In genomic region chr2:57842531-57842930, GRCh38 we compare ENCODE assay signal across 18 cellular contexts.
DNase-seq lines count a peak whose midpoint lies in the region; ATAC-seq and TF ChIP-seq lines count a peak whose summit lies in the region.
"Had no signal": no experiment of that assay in that cellular context is flagged by ENCODE, and none has a peak within 500 bp of the region (broad histone marks: within the 10 kb centered on the region; RNA-seq: fewer than 3 reads in every experiment).

No MANE protein-coding gene starts in this region.

- H3K27me3 Mint-ChIP-seq in activated naive CD8-positive, alpha-beta T cell treated with anti-CD3 and anti-CD28 coated beads, Interleukin-2, amount 50 U/mL, for 24 hours, result no peaks in the 10 kb centered on the region

- no peaks in the 10 kb centered on the region for H3K9me3 ChIP-seq in osteoblast (ENCODE audit: low read depth, low read length)
- H3K9me3 ChIP-seq: A549, esophagus muscularis mucosa, left ventricle myocardium inferior, psoas muscle had no signal

- H3K4me2 ChIP-seq in osteoblast (ENCODE audit: insufficient read depth, low read length), result no peak overlapping the region
- H3K4me2 ChIP-seq: A549 had no signal

- H3K9me3 Mint-ChIP-seq in activated naive CD8-positive, alpha-beta T cell treated with anti-CD3 and anti-CD28 coated beads, Interleukin-2, amount 50 U/mL, for 24 hours, result peaks cover 5% of the 10 kb centered on the region

- H3K4me3 ChIP-seq in fibroblast of mammary gland (ENCODE audit: control insufficient read depth, low read depth, low read length), result no peak overlapping the region
- H3K4me3 ChIP-seq in osteoblast (ENCODE audit: insufficient read depth, low read length), result no peak overlapping the region
- H3K4me3 ChIP-seq: A549, coronary artery, esophagus muscularis mucosa, left ventricle myocardium inferior, psoas muscle, SK-N-MC had no signal

- no peaks in the 10 kb centered on the region for H3K36me3 ChIP-seq in osteoblast (ENCODE audit: insufficient read depth, low read length)
- H3K36me3 ChIP-seq: esophagus muscularis mucosa, left ventricle myocardium inferior had no signal

- no peaks in the 10 kb centered on the region for H4K20me1 ChIP-seq in osteoblast (ENCODE audit: insufficient read depth, low read length)

- H3K4me1 ChIP-seq in osteoblast (ENCODE audit: insufficient read depth, low read length), result no peaks in the 10 kb centered on the region
- H3K4me1 ChIP-seq: A549, esophagus muscularis mucosa, left ventricle myocardium inferior, psoas muscle had no signal

- H3K27ac ChIP-seq in osteoblast (ENCODE audit: low read depth, low read length), result no peak overlapping the region
- H3K27ac ChIP-seq: A549, coronary artery, esophagus muscularis mucosa, left ventricle myocardium inferior, psoas muscle, SK-N-MC had no signal

- peaks cover 43% of the 10 kb centered on the region for H3K27me3 ChIP-seq in osteoblast (ENCODE audit: insufficient read depth, low read length)
- H3K27me3 ChIP-seq: esophagus muscularis mucosa had no signal

- no peak overlapping the region for H3K4me3 Mint-ChIP-seq in activated naive CD8-positive, alpha-beta T cell treated with anti-CD3 and anti-CD28 coated beads, Interleukin-2, amount 50 U/mL, for 24 hours
- H3K4me3 Mint-ChIP-seq: activated CD8-positive, alpha-beta T cell treated with anti-CD3 and anti-CD28 coated beads, Interleukin-2, amount 10 ng/mL, durations not matched to agents 7 days and 5 days had no signal

- H2AFZ ChIP-seq in osteoblast (ENCODE audit: low read length), result no peak overlapping the region

- H3K36me3 Mint-ChIP-seq in activated naive CD8-positive, alpha-beta T cell treated with anti-CD3 and anti-CD28 coated beads, Interleukin-2, amount 50 U/mL, for 24 hours (ENCODE audit: low read depth), result no peaks in the 10 kb centered on the region

- H3K4me1 Mint-ChIP-seq in activated naive CD8-positive, alpha-beta T cell treated with anti-CD3 and anti-CD28 coated beads, Interleukin-2, amount 50 U/mL, for 24 hours, result no peaks in the 10 kb centered on the region

- H3K27ac Mint-ChIP-seq in activated naive CD8-positive, alpha-beta T cell treated with anti-CD3 and anti-CD28 coated beads, Interleukin-2, amount 50 U/mL, for 24 hours, result no peak overlapping the region
- H3K27ac Mint-ChIP-seq: activated CD8-positive, alpha-beta T cell treated with anti-CD3 and anti-CD28 coated beads, Interleukin-2, amount 10 ng/mL, durations not matched to agents 7 days and 5 days had no signal

- no peaks in the 10 kb centered on the region for H3K79me2 ChIP-seq in osteoblast (ENCODE audit: insufficient read depth, low read length)

- in situ Hi-C loops in ACHN (cut with HindIII; ENCODE audit: low pct_ligation_motif_present, low pct_unique_long_range_greater_than_20kb, low sequenced_read_pairs) (no loop called here), SK-MEL-5 (cut with HindIII; ENCODE audit: low pct_unique_long_range_greater_than_20kb, low sequenced_read_pairs) (no loop called here)

- no peak for TF ChIP-seq CTCF in fibroblast of mammary gland (conservative IDR thresholded peaks at IDR 0.05; ENCODE audit: control insufficient read depth, insufficient read depth, low read depth, low read length)
- TF ChIP-seq CTCF in osteoblast (IDR thresholded peaks at IDR 0.05; ENCODE audit: extremely low read depth, low read depth, low read length), result no peak

- DNase-seq in ACHN (peak; percentile 53), SK-MEL-5 (ENCODE audit: low read depth, low spot score) (peak; percentile 66), fibroblast of mammary gland (ENCODE audit: low read depth) (peak; percentile 90), osteoblast (ENCODE audit: insufficient read length, low spot score, missing footprints) (no peak)
- no peak for DNase-seq in activated naive CD8-positive, alpha-beta T cell treated with anti-CD3 and anti-CD28 coated beads, Interleukin-2, amount 50 U/mL, for 24 hours
- DNase-seq: activated CD8-positive, alpha-beta T cell treated with anti-CD3 and anti-CD28 coated beads, Interleukin-2, amount 10 ng/mL, durations not matched to agents 7 days and 5 days; amygdala; left ventricle myocardium inferior; NCI-H1105; psoas muscle had no signal

- peak; percentile 72 for ATAC-seq in HG03432 (IDR thresholded peaks at IDR 0.05; ENCODE audit: unreplicated experiment)
- ATAC-seq in HG02798 (IDR thresholded peaks at IDR 0.05; ENCODE audit: poor library complexity, unreplicated experiment), result no peak
- ATAC-seq in activated naive CD8-positive, alpha-beta T cell treated with anti-CD3 and anti-CD28 coated beads, Interleukin-2, amount 50 U/mL, for 24 hours, result no peak
- ATAC-seq in HG03135 (IDR thresholded peaks at IDR 0.05; ENCODE audit: unreplicated experiment), result no peak
- ATAC-seq: A549; activated CD8-positive, alpha-beta T cell treated with anti-CD3 and anti-CD28 coated beads, Interleukin-2, amount 10 ng/mL, durations not matched to agents 7 days and 5 days; HepG2; psoas muscle had no signal

Comparison
In these comparisons a context has a peak if more than half of its experiments do, and no peak if none do; other contexts are left out.
1. DNase-seq: peak in ACHN (single experiment), SK-MEL-5 (single experiment) and fibroblast of mammary gland (single experiment); none in osteoblast (single experiment) and activated naive CD8-positive, alpha-beta T cell treated with anti-CD3 and anti-CD28 coated beads, Interleukin-2, amount 50 U/mL, for 24 hours (single experiment).